17 cellular contexts compared by ENCODE assay signal in genomic region chr18:56382541-56382940, GRCh38.
DNase-seq lines count a peak whose midpoint lies in the region; FAIRE-seq and TF ChIP-seq lines count a peak whose summit lies in the region.
"Had no signal": no experiment of that assay in that cellular context is flagged by ENCODE, and none has a peak within 500 bp of the region (broad histone marks: within the 10 kb centered on the region; RNA-seq: fewer than 3 reads in every experiment).

No MANE protein-coding gene starts in this region.

- no peak for FAIRE-seq in urothelium cell line (lab: Jason Lieb, UNC)
- FAIRE-seq in RCC 7860 (lab: Jason Lieb, UNC), result no peak
- FAIRE-seq in GM19239 (lab: Jason Lieb, UNC), result no peak
- FAIRE-seq: kidney had no signal

- H3K4me3 ChIP-seq in cardiac muscle cell (no peak overlapping the region), left ventricle myocardium inferior (no peak overlapping the region), Karpas-422 (ENCODE audit: low read length) (no peak overlapping the region)
- H3K4me3 ChIP-seq: body of pancreas had no signal

- H2AFZ ChIP-seq in Karpas-422 (ENCODE audit: low read length), result no peak overlapping the region

- intact Hi-C loops in left ventricle myocardium inferior (cut with micrococcal nuclease), result no loop called here

- no peaks in the 10 kb centered on the region for H4K20me1 ChIP-seq in Karpas-422 (ENCODE audit: insufficient read depth, low read depth, low read length)

- H3K4me2 ChIP-seq in Karpas-422 (ENCODE audit: low read depth, low read length, poor library complexity, severe bottlenecking), result no peak overlapping the region

- H3K27ac ChIP-seq in cardiac muscle cell (no peak overlapping the region), left ventricle myocardium inferior (replicated peaks) (no peak overlapping the region), caudate nucleus (ENCODE audit: low read depth, low read length) (peak overlapping the region; percentile 16), Karpas-422 (ENCODE audit: low read length) (no peak overlapping the region)
- H3K27ac ChIP-seq: body of pancreas had no signal

- no peak overlapping the region for H3K9ac ChIP-seq in Karpas-422 (ENCODE audit: low read length)

- H3K9me3 ChIP-seq in cardiac muscle cell (ENCODE audit: low read depth) (no peaks in the 10 kb centered on the region), left ventricle myocardium inferior (replicated peaks) (no peaks in the 10 kb centered on the region), Karpas-422 (ENCODE audit: low read length) (no peaks in the 10 kb centered on the region)
- H3K9me3 ChIP-seq: body of pancreas had no signal

- TF ChIP-seq CTCF in cardiac muscle cell (IDR thresholded peaks at IDR 0.05; ENCODE audit: low read depth, low read length) (no peak), left ventricle myocardium inferior (IDR thresholded peaks at IDR 0.05; ENCODE audit: borderline replicate concordance) (no peak)

- no peaks in the 10 kb centered on the region for H3K4me1 ChIP-seq in cardiac muscle cell (ENCODE audit: low read depth)
- H3K4me1 ChIP-seq in left ventricle myocardium inferior, result peaks cover 13% of the 10 kb centered on the region
- H3K4me1 ChIP-seq in Karpas-422 (ENCODE audit: low read length), result no peaks in the 10 kb centered on the region
- H3K4me1 ChIP-seq: body of pancreas had no signal

- H3K36me3 ChIP-seq in cardiac muscle cell (no peaks in the 10 kb centered on the region), left ventricle myocardium inferior (no peaks in the 10 kb centered on the region), Karpas-422 (ENCODE audit: insufficient read depth, low read length) (no peaks in the 10 kb centered on the region)

- DNase-seq in cardiac muscle cell (ENCODE audit: low read depth in 1 of 2, low spot score in 1 of 2) (peak; percentile 54 to 61), left ventricle myocardium inferior (no peak), caudate nucleus (lab: John Stamatoyannopoulos, UW) (peak in 53 of 61 donors; percentile 2 to 83 (median 40)), medulla oblongata (ENCODE audit: extremely low spot score) (peak; percentile 93), urothelium cell line (ENCODE audit: low spot score) (peak; percentile 11), RCC 7860 (ENCODE audit: low spot score) (no peak), Karpas-422 (no peak), GM19239 (ENCODE audit: insufficient read length, low spot score) (no peak)
- DNase-seq: activated CD4-positive, alpha-beta T cell treated with anti-CD3 and anti-CD28 coated beads, Interleukin-2, amount 10 ng/mL, durations not matched to agents 7 days and 5 days; activated naive CD4-positive, alpha-beta T cell; CD8-positive, alpha-beta memory T cell; EL; kidney; NCI-H1417 treated with DMSO at 0.1 percent for 48 hours; NCI-H524 treated with DMSO at 0.1 percent for 48 hours; PC-3 had no signal

- H3K79me2 ChIP-seq in Karpas-422 (ENCODE audit: low read length), result no peaks in the 10 kb centered on the region

- H3K9me2 ChIP-seq in Karpas-422 (replicated peaks; ENCODE audit: insufficient read depth, low read length), result no peaks in the 10 kb centered on the region

- no peaks in the 10 kb centered on the region for H3K27me3 ChIP-seq in cardiac muscle cell
- H3K27me3 ChIP-seq in left ventricle myocardium inferior (ENCODE audit: low read depth), result no peaks in the 10 kb centered on the region
- H3K27me3 ChIP-seq in Karpas-422 (ENCODE audit: low read length), result no peaks in the 10 kb centered on the region
- H3K27me3 ChIP-seq: body of pancreas had no signal

Comparison
In these comparisons a context has a peak if more than half of its experiments do, and no peak if none do; other contexts are left out.
1. DNase-seq: peak in cardiac muscle cell (2 of 2), caudate nucleus (53 of 61), medulla oblongata (single experiment) and urothelium cell line (single experiment); none in left ventricle myocardium inferior (single experiment), RCC 7860 (single experiment), Karpas-422 (single experiment) and GM19239 (single experiment).